Comparison of ENCODE assay signal across 29 cellular contexts in the genomic region with DNA sequence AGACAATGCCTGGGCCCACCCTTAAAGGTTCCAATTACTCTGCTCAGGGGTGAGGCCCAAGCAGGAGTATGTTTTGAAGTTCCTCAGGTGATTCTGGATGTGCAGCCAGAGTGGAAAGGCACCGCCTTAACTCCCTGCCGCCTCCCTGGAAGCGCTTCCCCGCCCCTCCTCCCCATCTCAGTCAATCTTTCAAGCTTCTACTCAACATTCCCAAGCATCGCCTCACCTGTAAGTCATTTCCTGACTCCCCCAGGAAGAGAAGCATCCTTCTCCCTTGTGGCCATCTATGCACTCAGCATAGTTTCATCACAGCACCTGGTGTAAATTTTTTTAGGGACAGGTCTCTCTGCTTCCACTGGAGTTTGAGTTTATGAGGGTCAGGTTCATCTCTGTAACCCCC.
DNase-seq lines count a peak whose midpoint lies in the region; ATAC-seq and TF ChIP-seq lines count a peak whose summit lies in the region.
"Had no signal": no experiment of that assay in that cellular context is flagged by ENCODE, and none has a peak within 500 bp of the region (broad histone marks: within the 10 kb centered on the region; RNA-seq: fewer than 3 reads in every experiment).

No MANE protein-coding gene starts in this region.

- peak; percentile 34 for DNase-seq in DMS53 (lab: John Stamatoyannopoulos, UW)
- DNase-seq in DMS53 treated with DMSO at 0.1 percent for 48 hours (lab: John Stamatoyannopoulos, UW; ENCODE audit: unreplicated experiment): no peak
- no peak for DNase-seq in epithelial cell of prostate (ENCODE audit: low read depth, low spot score)
- DNase-seq in smooth muscle cell (lab: John Stamatoyannopoulos, UW; ENCODE audit: unreplicated experiment): no peak
- DNase-seq in activated T-cell treated with anti-CD3 and anti-CD28 coated beads, Interleukin-2, amount 50 U/mL, for 72 hours: no peak
- no peak for DNase-seq in activated CD4-positive, alpha-beta T cell treated with anti-CD3 and anti-CD28 coated beads, Interleukin-2, amount 50 U/mL, for 4 hours
- DNase-seq: activated CD4-positive, alpha-beta T cell treated with anti-CD3 and anti-CD28 coated beads for 1 hour; activated naive CD4-positive, alpha-beta T cell treated with Interleukin-2 at 50 U/mL for 16 hours; activated T-cell treated with anti-CD3 and anti-CD28 coated beads, Interleukin-2, amount 50 U/mL, for 4 hours; amniotic stem cell; CD4-positive, alpha-beta memory T cell; cortex of kidney; DMS 273 treated with DMSO at 0.1 percent for 48 hours; esophagus squamous epithelium; gastrocnemius medialis; GF-D8; hippocampal formation; NCI-H1092 treated with DMSO at 0.1 percent for 48 hours; NCI-H1930; Peyer's patch; psoas muscle; SJCRH30; T-helper 1 cell; transverse colon had no signal

- H3K27ac Mint-ChIP-seq in activated T-cell treated with anti-CD3 and anti-CD28 coated beads, Interleukin-2, amount 50 U/mL, for 72 hours: no peak overlapping the region

- no peak overlapping the region for H3K4me3 Mint-ChIP-seq in activated T-cell treated with anti-CD3 and anti-CD28 coated beads, Interleukin-2, amount 50 U/mL, for 72 hours
- H3K4me3 Mint-ChIP-seq: activated T-cell treated with anti-CD3 and anti-CD28 coated beads, Interleukin-2, amount 50 U/mL, for 4 hours; CD4-positive, alpha-beta memory T cell had no signal

- H3K4me1 ChIP-seq in OCI-LY1 (ENCODE audit: insufficient read depth, low read length, severe bottlenecking) (peaks cover 6% of the 10 kb centered on the region), smooth muscle cell (ENCODE audit: low read depth) (no peaks in the 10 kb centered on the region)
- H3K4me1 ChIP-seq: gastrocnemius medialis, Peyer's patch, psoas muscle, transverse colon had no signal

- no peak for ATAC-seq in GM18907 (IDR thresholded peaks at IDR 0.05; ENCODE audit: unreplicated experiment)
- ATAC-seq in activated T-cell treated with anti-CD3 and anti-CD28 coated beads, Interleukin-2, amount 50 U/mL, for 72 hours (replicated peaks in 1 of 2): no peak
- ATAC-seq: activated T-cell treated with anti-CD3 and anti-CD28 coated beads, Interleukin-2, amount 50 U/mL, for 4 hours; gastrocnemius medialis; HepG2; psoas muscle had no signal

- H4K20me1 ChIP-seq in OCI-LY1 (ENCODE audit: insufficient read depth, low read length) (no peaks in the 10 kb centered on the region), smooth muscle cell (ENCODE audit: low read depth) (no peaks in the 10 kb centered on the region)

- H3K36me3 Mint-ChIP-seq in activated T-cell treated with anti-CD3 and anti-CD28 coated beads, Interleukin-2, amount 50 U/mL, for 72 hours (ENCODE audit: insufficient read depth in 2 of 2): no peaks in the 10 kb centered on the region
- H3K36me3 Mint-ChIP-seq: CD4-positive, alpha-beta memory T cell had no signal

- no peaks in the 10 kb centered on the region for H3K4me1 Mint-ChIP-seq in activated T-cell treated with anti-CD3 and anti-CD28 coated beads, Interleukin-2, amount 50 U/mL, for 72 hours (ENCODE audit: low read depth)
- H3K4me1 Mint-ChIP-seq: CD4-positive, alpha-beta memory T cell had no signal

- H3K9me2 ChIP-seq in OCI-LY1 (ENCODE audit: low read depth, low read length): no peaks in the 10 kb centered on the region

- H3K9me3 ChIP-seq in OCI-LY1 (ENCODE audit: low read length) (no peaks in the 10 kb centered on the region), smooth muscle cell (replicated peaks; ENCODE audit: low read depth) (no peaks in the 10 kb centered on the region)
- H3K9me3 ChIP-seq: esophagus squamous epithelium, gastrocnemius medialis, Peyer's patch, psoas muscle, SJCRH30, transverse colon had no signal

- H3K9ac ChIP-seq in OCI-LY1 (ENCODE audit: low read length) (no peak overlapping the region), smooth muscle cell (ENCODE audit: low read depth) (no peak overlapping the region)

- H2AFZ ChIP-seq in OCI-LY1 (ENCODE audit: low read length): no peak overlapping the region
- peak overlapping the region; percentile 51 for H2AFZ ChIP-seq in smooth muscle cell (ENCODE audit: low read depth)

- H3K36me3 ChIP-seq in OCI-LY1 (ENCODE audit: insufficient read depth, low read length) (no peaks in the 10 kb centered on the region), smooth muscle cell (ENCODE audit: low read depth) (no peaks in the 10 kb centered on the region)
- H3K36me3 ChIP-seq: esophagus squamous epithelium, gastrocnemius medialis, Peyer's patch, SJCRH30, transverse colon had no signal

- 83% methylated on average over 5 of the region's 5 CpGs for whole genome bisulfite sequencing in smooth muscle cell (ENCODE audit: low lambda C conversion rate)

- H3K27me3 Mint-ChIP-seq in activated T-cell treated with anti-CD3 and anti-CD28 coated beads, Interleukin-2, amount 50 U/mL, for 72 hours (ENCODE audit: low read depth): peaks cover 30% of the 10 kb centered on the region

- TF ChIP-seq CTCF in OCI-LY1 (IDR thresholded peaks at IDR 0.05; ENCODE audit: low read length): no peak
- TF ChIP-seq CTCF in smooth muscle cell (IDR thresholded peaks at IDR 0.05; ENCODE audit: borderline replicate concordance, insufficient read depth, poor library complexity, severe bottlenecking): no peak

- H3K79me2 ChIP-seq in OCI-LY1 (ENCODE audit: insufficient read depth, low read length): no peaks in the 10 kb centered on the region
- H3K79me2 ChIP-seq in smooth muscle cell (ENCODE audit: low read depth): no peaks in the 10 kb centered on the region

- no peaks in the 10 kb centered on the region for H3K27me3 ChIP-seq in OCI-LY1 (ENCODE audit: insufficient read depth, low read length)
- H3K27me3 ChIP-seq in smooth muscle cell (ENCODE audit: low read depth): no peaks in the 10 kb centered on the region
- H3K27me3 ChIP-seq: esophagus squamous epithelium, gastrocnemius medialis, Peyer's patch, SJCRH30, transverse colon had no signal

- H3K4me3 ChIP-seq in OCI-LY1 (ENCODE audit: low read depth, low read length, poor library complexity, severe bottlenecking): no peak overlapping the region
- H3K4me3 ChIP-seq in smooth muscle cell: no peak overlapping the region
- H3K4me3 ChIP-seq: esophagus squamous epithelium, gastrocnemius medialis, lung, Peyer's patch, psoas muscle, SJCRH30, transverse colon had no signal

- H3K9me3 Mint-ChIP-seq in activated T-cell treated with anti-CD3 and anti-CD28 coated beads, Interleukin-2, amount 50 U/mL, for 72 hours: no peaks in the 10 kb centered on the region
- H3K9me3 Mint-ChIP-seq: activated T-cell treated with anti-CD3 and anti-CD28 coated beads, Interleukin-2, amount 50 U/mL, for 4 hours; CD4-positive, alpha-beta memory T cell had no signal

- H3K4me2 ChIP-seq in OCI-LY1 (ENCODE audit: low read length): peak overlapping the region; percentile 36; the same call in 1 of the 2 replicates
- no peak overlapping the region for H3K4me2 ChIP-seq in smooth muscle cell

- H3F3A ChIP-seq in OCI-LY1 (ENCODE audit: insufficient read depth, low read length): no peaks in the 10 kb centered on the region
- H3F3A ChIP-seq in smooth muscle cell (ENCODE audit: low read depth): no peaks in the 10 kb centered on the region

- H3K27ac ChIP-seq in OCI-LY1 (ENCODE audit: low read depth, low read length, poor library complexity, severe bottlenecking) (no peak overlapping the region), epithelial cell of prostate (peak overlapping the region; percentile 79), smooth muscle cell (ENCODE audit: low read depth) (peak overlapping the region; percentile 39)
- H3K27ac ChIP-seq: 22Rv1, esophagus squamous epithelium, gastrocnemius medialis, Peyer's patch, psoas muscle, transverse colon had no signal
